Comparison of ENCODE assay signal across 9 cellular contexts in genomic region chr19:2251577-2252480, GRCh38. TPM values are rescaled to one million over a fixed set of nuclear protein-coding genes. Genes with fewer than 3 reads are reported as not detected.
A peak's percentile ranks its signal among the peaks of the same experiment; 100 is the strongest.
DNase-seq lines count a peak whose midpoint lies in the region; ATAC-seq and TF ChIP-seq lines count a peak whose summit lies in the region.
"Had no signal": no experiment of that assay in that cellular context is flagged by ENCODE, and none has a peak within 500 bp of the region (broad histone marks: within the 10 kb centered on the region; RNA-seq: fewer than 3 reads in every experiment).

No MANE protein-coding gene starts in this region.

- intact Hi-C loops in activated CD4-positive, alpha-beta T cell treated with anti-CD3 and anti-CD28 coated beads for 36 hours (cut with DNase I, micrococcal nuclease), result loop anchor here (2.0 kb wide), 2 partner anchors 13 to 17 kb away; no protein-coding TSS in a partner anchor

- peaks cover 0 to 43% of the 10 kb centered on the region in 2 donors for H3K27me3 ChIP-seq in Peyer's patch

- POLR2A ChIA-PET in activated CD4-positive, alpha-beta T cell treated with anti-CD3 and anti-CD28 coated beads for 36 hours (lab: Charles Lee), result interaction anchor here (0.6 kb wide), 1 partner anchor 18 kb away, joined by 3 read pairs; no protein-coding TSS in a partner anchor

- no peaks in the 10 kb centered on the region for H3K9me3 ChIP-seq in Peyer's patch

- H3K27me3 Mint-ChIP-seq in activated CD4-positive, alpha-beta T cell treated with anti-CD3 and anti-CD28 coated beads for 36 hours, result peaks cover 4% of the 10 kb centered on the region
- peaks cover 0 to 14% of the 10 kb centered on the region in 2 donors for H3K27me3 Mint-ChIP-seq in effector memory CD8-positive, alpha-beta T cell

- H3K36me3 Mint-ChIP-seq in activated CD4-positive, alpha-beta T cell treated with anti-CD3 and anti-CD28 coated beads for 36 hours (ENCODE audit: low read depth), result peaks cover 3% of the 10 kb centered on the region
- peaks cover 30% of the 10 kb centered on the region for H3K36me3 Mint-ChIP-seq in effector memory CD8-positive, alpha-beta T cell (ENCODE audit: insufficient read depth)
- H3K36me3 Mint-ChIP-seq in stimulated activated effector memory CD8-positive, alpha-beta T cell treated with anti-CD3 and anti-CD28 coated beads, Interleukin-12 subunit alpha, Interleukin-12 subunit beta, amount 100 ng/mL, for 72 hours, result peaks cover 21% of the 10 kb centered on the region

- CTCF ChIA-PET in activated CD4-positive, alpha-beta T cell treated with anti-CD3 and anti-CD28 coated beads for 36 hours (lab: Charles Lee), result interaction anchor here (0.7 to 1.6 kb wide), 3 partner anchors 21 to 141 kb away, joined by 3 to 5 read pairs (median 4); no protein-coding TSS in a partner anchor

- H3K4me3 Mint-ChIP-seq in activated CD4-positive, alpha-beta T cell treated with anti-CD3 and anti-CD28 coated beads for 36 hours, result peak overlapping the region; percentile 49
- H3K4me3 Mint-ChIP-seq in effector memory CD8-positive, alpha-beta T cell, result peak overlapping the region; percentile 81 to 83
- H3K4me3 Mint-ChIP-seq in stimulated activated effector memory CD8-positive, alpha-beta T cell treated with anti-CD3 and anti-CD28 coated beads, Interleukin-12 subunit alpha, Interleukin-12 subunit beta, amount 100 ng/mL, for 72 hours, result peak overlapping the region; percentile 63

- peak overlapping the region in 1 of 4 donors; percentile 55 for H3K27ac ChIP-seq in Peyer's patch

- DNase-seq in activated CD4-positive, alpha-beta T cell treated with anti-CD3 and anti-CD28 coated beads for 36 hours, result peak; percentile 49
- DNase-seq in activated CD4-positive, alpha-beta T cell treated with anti-CD3 and anti-CD28 coated beads, Interleukin-2, amount 50 U/mL, for 1 hour, result no peak
- DNase-seq in Peyer's patch (no peak), foreskin fibroblast (no peak), HK-2 (ENCODE audit: unreplicated experiment) (no peak), DMS153 treated with DMSO at 0.1 percent for 48 hours (lab: John Stamatoyannopoulos, UW; ENCODE audit: unreplicated experiment) (no peak)
- DNase-seq in effector memory CD8-positive, alpha-beta T cell, result no peak
- DNase-seq in stimulated activated effector memory CD8-positive, alpha-beta T cell treated with anti-CD3 and anti-CD28 coated beads, Interleukin-12 subunit alpha, Interleukin-12 subunit beta, amount 100 ng/mL, for 72 hours (ENCODE audit: low spot score in 2 of 2), result no peak

- TF ChIP-seq CTCF in Peyer's patch (IDR thresholded peaks at IDR 0.05), result no peak
- no peak for TF ChIP-seq CTCF in foreskin fibroblast (IDR thresholded peaks at IDR 0.05; ENCODE audit: low read depth, low read length)

- no peak overlapping the region for H3K27ac Mint-ChIP-seq in activated CD4-positive, alpha-beta T cell treated with anti-CD3 and anti-CD28 coated beads for 36 hours
- peak overlapping the region in 1 of 2 donors; percentile 75 for H3K27ac Mint-ChIP-seq in effector memory CD8-positive, alpha-beta T cell
- H3K27ac Mint-ChIP-seq in stimulated activated effector memory CD8-positive, alpha-beta T cell treated with anti-CD3 and anti-CD28 coated beads, Interleukin-12 subunit alpha, Interleukin-12 subunit beta, amount 100 ng/mL, for 72 hours, result peak overlapping the region; percentile 60
- H3K27ac Mint-ChIP-seq: progenitor cell of endocrine pancreas had no signal

- peaks cover 11% of the 10 kb centered on the region for H3K4me1 Mint-ChIP-seq in activated CD4-positive, alpha-beta T cell treated with anti-CD3 and anti-CD28 coated beads for 36 hours
- H3K4me1 Mint-ChIP-seq in effector memory CD8-positive, alpha-beta T cell (ENCODE audit: low read depth in 2 of 2), result peaks cover 4 to 11% of the 10 kb centered on the region in 2 donors
- peaks cover 17% of the 10 kb centered on the region for H3K4me1 Mint-ChIP-seq in stimulated activated effector memory CD8-positive, alpha-beta T cell treated with anti-CD3 and anti-CD28 coated beads, Interleukin-12 subunit alpha, Interleukin-12 subunit beta, amount 100 ng/mL, for 72 hours

- no peaks in the 10 kb centered on the region for H3K9me3 Mint-ChIP-seq in activated CD4-positive, alpha-beta T cell treated with anti-CD3 and anti-CD28 coated beads for 36 hours (ENCODE audit: low read depth)
- H3K9me3 Mint-ChIP-seq in effector memory CD8-positive, alpha-beta T cell, result no peaks in the 10 kb centered on the region
- H3K9me3 Mint-ChIP-seq in stimulated activated effector memory CD8-positive, alpha-beta T cell treated with anti-CD3 and anti-CD28 coated beads, Interleukin-12 subunit alpha, Interleukin-12 subunit beta, amount 100 ng/mL, for 72 hours, result no peaks in the 10 kb centered on the region

- H3K4me3 ChIP-seq in Peyer's patch, result peak overlapping the region; percentile 18 to 52 (median 34)
- no peak overlapping the region for H3K4me3 ChIP-seq in foreskin fibroblast (ENCODE audit: low read depth in 1 of 2, low read length in 2 of 2)

- H3K4me1 ChIP-seq in Peyer's patch, result peaks cover 0 to 45% (median 27%) of the 10 kb centered on the region in 4 donors

- TF ChIP-seq POLR2A in Peyer's patch (IDR thresholded peaks at IDR 0.05), result no peak

- ATAC-seq in activated CD4-positive, alpha-beta T cell treated with anti-CD3 and anti-CD28 coated beads for 36 hours, result peak; percentile 6
- ATAC-seq in effector memory CD8-positive, alpha-beta T cell (replicated peaks), result peak; percentile 49
- peak; percentile 45 for ATAC-seq in stimulated activated effector memory CD8-positive, alpha-beta T cell treated with anti-CD3 and anti-CD28 coated beads, Interleukin-12 subunit alpha, Interleukin-12 subunit beta, amount 100 ng/mL, for 72 hours

- peaks cover 0 to 21% (median 0%) of the 10 kb centered on the region in 3 donors for H3K36me3 ChIP-seq in Peyer's patch

RNA-seq across cellular contexts. Expression of gene AMH, which starts 2.7 kb away (rescaled TPM):
- total RNA-seq in activated CD4-positive, alpha-beta T cell treated with anti-CD3 and anti-CD28 coated beads for 36 hours, result 1 to 10 TPM; 1.9 to 2.7 TPM
- total RNA-seq in Peyer's patch, result 1 to 10 TPM in 2 of 4 donors, under 1 TPM in 1, not detected in 1; 0.95 to 4.7 (median 1.6) TPM

RNA-seq across cellular contexts. Expression of gene JSRP1, which starts 4.4 kb away (rescaled TPM):
- under 1 TPM; 0.39 to 0.75 TPM for total RNA-seq in activated CD4-positive, alpha-beta T cell treated with anti-CD3 and anti-CD28 coated beads for 36 hours
- not detected for total RNA-seq in Peyer's patch

RNA-seq across cellular contexts. Expression of gene SF3A2, which starts 15.2 kb away (rescaled TPM):
- 100 to 1,000 TPM; 146 to 192 TPM for total RNA-seq in activated CD4-positive, alpha-beta T cell treated with anti-CD3 and anti-CD28 coated beads for 36 hours
- 100 to 1,000 TPM in 1 of 4 donors, 10 to 100 TPM in 3; 38.7 to 133 (median 72.3) TPM for total RNA-seq in Peyer's patch

RNA-seq across cellular contexts. Expression of gene PLEKHJ1, which starts 15.7 kb away (rescaled TPM):
- 10 to 100 TPM; 38.4 to 61.8 TPM for total RNA-seq in activated CD4-positive, alpha-beta T cell treated with anti-CD3 and anti-CD28 coated beads for 36 hours
- 100 to 1,000 TPM; 156 to 298 (median 227) TPM for total RNA-seq in Peyer's patch

RNA-seq across cellular contexts. Expression of gene PEAK3, which starts 30.1 kb away (rescaled TPM):
- not detected for total RNA-seq in activated CD4-positive, alpha-beta T cell treated with anti-CD3 and anti-CD28 coated beads for 36 hours
- total RNA-seq in Peyer's patch, result 1 to 10 TPM; 1.2 to 5.8 (median 2.6) TPM
- total RNA-seq: progenitor cell of endocrine pancreas had no signal

Comparison
In these comparisons a context has a peak if more than half of its experiments do, and no peak if none do; other contexts are left out.
1. H3K4me3 ChIP-seq: peak in Peyer's patch (4 of 4); none in foreskin fibroblast (0 of 2).
2. Peak in every context shown above with its lines, with median percentiles within 50 percentile points of each other: ATAC-seq and H3K4me3 Mint-ChIP-seq.